ENCODE assay signal across 1 cellular context in genomic region chr18:24985616-24986015, GRCh38.
TF ChIP-seq lines count a peak whose summit lies in the region.

No MANE protein-coding gene starts in this region.

TF ChIP-seq in IMR-90, 13 proteins besides CTCF, POLR2A, EP300 and RAD21 (continued from another document):
- TF ChIP-seq, protein P1, sequence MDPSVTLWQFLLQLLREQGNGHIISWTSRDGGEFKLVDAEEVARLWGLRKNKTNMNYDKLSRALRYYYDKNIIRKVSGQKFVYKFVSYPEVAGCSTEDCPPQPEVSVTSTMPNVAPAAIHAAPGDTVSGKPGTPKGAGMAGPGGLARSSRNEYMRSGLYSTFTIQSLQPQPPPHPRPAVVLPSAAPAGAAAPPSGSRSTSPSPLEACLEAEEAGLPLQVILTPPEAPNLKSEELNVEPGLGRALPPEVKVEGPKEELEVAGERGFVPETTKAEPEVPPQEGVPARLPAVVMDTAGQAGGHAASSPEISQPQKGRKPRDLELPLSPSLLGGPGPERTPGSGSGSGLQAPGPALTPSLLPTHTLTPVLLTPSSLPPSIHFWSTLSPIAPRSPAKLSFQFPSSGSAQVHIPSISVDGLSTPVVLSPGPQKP (IDR thresholded peaks at IDR 0.05; ENCODE audit: borderline replicate concordance, low read depth, low read length) = no peak
TF ChIP-seq in IMR-90: peak in this region for 0.
